ENCODE assay signal across 18 cellular contexts in the genomic region with DNA sequence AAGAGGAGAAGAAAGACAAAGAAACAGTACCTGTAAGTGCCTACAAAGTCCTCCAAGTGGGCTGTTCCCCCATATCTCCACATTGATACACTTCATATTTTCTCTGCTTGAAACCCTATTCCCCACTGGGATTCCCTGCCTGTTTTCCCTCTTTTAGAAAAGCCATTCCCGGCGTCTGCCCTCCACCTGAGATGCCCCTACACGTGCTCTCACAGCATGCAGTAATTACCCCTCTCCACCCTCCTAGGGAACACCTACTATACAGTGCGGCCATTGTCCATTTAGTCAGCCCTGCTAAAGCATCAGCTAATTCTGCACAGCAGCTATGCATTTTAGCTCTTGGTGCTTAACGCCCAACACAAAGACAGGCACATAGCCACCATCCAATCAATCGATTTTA.
"Had no signal": no experiment of that assay in that cellular context is flagged by ENCODE, and none has a peak within 500 bp of the region (broad histone marks: within the 10 kb centered on the region; RNA-seq: fewer than 3 reads in every experiment).

No MANE protein-coding gene starts in this region.

- ATAC-seq: activated naive CD4-positive, alpha-beta T cell treated with anti-CD3 and anti-CD28 coated beads, Interleukin-2, amount 50 U/mL, for 72 hours; effector memory CD8-positive, alpha-beta T cell; esophagus mucosa; lower lobe of right lung; mucosa of descending colon; stimulated activated memory B cell treated with anti-CD40 and anti-IgM and Interleukin-4, amounts not matched to agents 10 μg/mL and 1 μg/mL and 100 μg/mL, for 72 hours had no signal

- DNase-seq: activated gamma-delta T cell treated with Interleukin-2 at 50 U/mL for 16 hours; activated T-cell treated with anti-CD3 and anti-CD28 coated beads, Interleukin-2, amount 50 U/mL, for 1 hour; central memory CD4-positive, alpha-beta T cell; effector memory CD8-positive, alpha-beta T cell; foreskin melanocyte; kidney; lower lobe of right lung; mesendoderm; mucosa of descending colon; small intestine; stimulated activated CD4-positive, alpha-beta T cell treated with anti-CD3 and anti-CD28 coated beads, Interleukin-2, amount 100 ng/mL, for 24 hours; transverse colon had no signal

- H3K4me3 ChIP-seq: ascending aorta, dorsolateral prefrontal cortex, lower lobe of right lung, mucosa of descending colon, transverse colon had no signal

- H3K4me1 ChIP-seq: ascending aorta, lower lobe of right lung, transverse colon had no signal

- H3K27me3 Mint-ChIP-seq: effector memory CD8-positive, alpha-beta T cell; stimulated activated memory B cell treated with anti-CD40 and anti-IgM and Interleukin-4, amounts not matched to agents 10 μg/mL and 1 μg/mL and 100 μg/mL, for 72 hours had no signal

- H3K27ac ChIP-seq: ascending aorta, lower lobe of right lung, transverse colon had no signal

- H3K4me1 Mint-ChIP-seq: stimulated activated memory B cell treated with anti-CD40 and anti-IgM and Interleukin-4, amounts not matched to agents 10 μg/mL and 1 μg/mL and 100 μg/mL, for 72 hours had no signal

- H3K36me3 ChIP-seq: ascending aorta, lower lobe of right lung, transverse colon had no signal

- H3K27me3 ChIP-seq: ascending aorta, dorsolateral prefrontal cortex, transverse colon had no signal

- H3K9me3 ChIP-seq: ascending aorta, transverse colon had no signal

- H3K4me3 Mint-ChIP-seq: effector memory CD8-positive, alpha-beta T cell; neural crest cell; stimulated activated memory B cell treated with anti-CD40 and anti-IgM and Interleukin-4, amounts not matched to agents 10 μg/mL and 1 μg/mL and 100 μg/mL, for 72 hours had no signal

- H3K27ac Mint-ChIP-seq: activated naive CD4-positive, alpha-beta T cell treated with anti-CD3 and anti-CD28 coated beads, Interleukin-2, amount 50 U/mL, for 72 hours; stimulated activated memory B cell treated with anti-CD40 and anti-IgM and Interleukin-4, amounts not matched to agents 10 μg/mL and 1 μg/mL and 100 μg/mL, for 72 hours had no signal
